In the genomic region with DNA sequence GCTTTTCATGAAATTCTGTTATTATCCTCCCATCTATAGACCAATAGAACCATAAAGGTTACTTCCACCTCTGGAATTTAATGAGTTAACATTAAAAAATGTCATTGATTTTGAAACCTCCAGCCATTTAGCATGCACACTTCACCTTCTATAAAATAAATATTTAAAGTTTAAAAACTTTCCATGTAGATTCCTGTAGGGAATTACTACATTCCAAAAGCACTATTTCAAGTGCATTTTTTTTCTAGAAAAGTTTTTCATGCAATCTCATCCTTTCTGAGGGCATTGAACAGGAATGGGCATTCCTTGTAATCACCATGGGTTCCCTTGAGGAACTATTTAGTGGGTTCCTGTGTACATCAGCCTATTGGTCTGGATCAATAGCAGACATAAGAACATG, we compare ENCODE assay signal across 17 cellular contexts.
DNase-seq lines count a peak whose midpoint lies in the region; TF ChIP-seq lines count a peak whose summit lies in the region.
"Had no signal": no experiment of that assay in that cellular context is flagged by ENCODE, and none has a peak within 500 bp of the region (broad histone marks: within the 10 kb centered on the region; RNA-seq: fewer than 3 reads in every experiment).

No MANE protein-coding gene starts in this region.

- no peak for TF ChIP-seq CTCF in AG10803 (conservative IDR thresholded peaks at IDR 0.05; ENCODE audit: low read length)

- DNase-seq in AG10803 (ENCODE audit: low read depth) (peak; percentile 3), HCEC 1CT (peak; percentile 7), fibroblast of peridontal ligament (ENCODE audit: extremely low read depth) (peak; percentile 23), NCI-H1048 (lab: John Stamatoyannopoulos, UW) (no peak), NCI-H524 treated with DMSO at 0.1 percent for 48 hours (lab: John Stamatoyannopoulos, UW) (no peak)
- DNase-seq: BE2C; C1 segment of cervical spinal cord; Caco-2; Calu3; CD4-positive, CD25-positive, alpha-beta regulatory T cell; CD8-positive, alpha-beta T cell; DMS79 treated with DMSO at 0.1 percent for 48 hours; EL; GDM1 had no signal

- H3K4me3 ChIP-seq in AG10803 (ENCODE audit: low read length) = no peak overlapping the region
- H3K4me3 ChIP-seq: A549, BLaER1, GM12878 had no signal

Comparison
In these comparisons a context has a peak if more than half of its experiments do, and no peak if none do; other contexts are left out.
1. DNase-seq: peak in AG10803 (single experiment), HCEC 1CT (single experiment) and fibroblast of peridontal ligament (single experiment); none in NCI-H1048 (single experiment) and NCI-H524 treated with DMSO at 0.1 percent for 48 hours (single experiment).